11 cellular contexts compared by ENCODE assay signal in genomic region chr3:20930034-20930433, GRCh38.
DNase-seq lines count a peak whose midpoint lies in the region; ATAC-seq and TF ChIP-seq lines count a peak whose summit lies in the region.
"Had no signal": no experiment of that assay in that cellular context is flagged by ENCODE, and none has a peak within 500 bp of the region (broad histone marks: within the 10 kb centered on the region; RNA-seq: fewer than 3 reads in every experiment).

No MANE protein-coding gene starts in this region.

- H3K27me3 Mint-ChIP-seq in WTC11 (ENCODE audit: low read depth), result peaks cover 3% of the 10 kb centered on the region; the same call in 1 of the 2 replicates

- no peaks in the 10 kb centered on the region for H3K9me3 ChIP-seq in DOHH2 (ENCODE audit: control insufficient read depth, insufficient read depth, low read length)
- H3K9me3 ChIP-seq: adrenal gland, SJSA1 had no signal

- H3K27ac ChIP-seq in DOHH2 (ENCODE audit: low read depth, low read length), result no peak overlapping the region
- H3K27ac ChIP-seq: adrenal gland, SJSA1 had no signal

- no peaks in the 10 kb centered on the region for H3K27me3 ChIP-seq in DOHH2 (ENCODE audit: control insufficient read depth, low read length)
- H3K27me3 ChIP-seq: adrenal gland, SJSA1 had no signal

- CTCF ChIA-PET in WTC11 (lab: Charles Lee), result interaction anchor here (2.3 kb wide), 1 partner anchor 418 kb away, joined by 6 read pairs; no protein-coding TSS in a partner anchor

- H3K27ac Mint-ChIP-seq in WTC11, result no peak overlapping the region

- TF ChIP-seq CTCF in DOHH2 (IDR thresholded peaks at IDR 0.05; ENCODE audit: low read depth, low read length, poor library complexity, severe bottlenecking) (peak; percentile 34), WTC11 (IDR thresholded peaks at IDR 0.05) (peak; percentile 20; the same call in 1 of the 2 replicates)

- no peaks in the 10 kb centered on the region for H3K9me3 Mint-ChIP-seq in WTC11

- no peaks in the 10 kb centered on the region for H3K79me2 ChIP-seq in DOHH2 (ENCODE audit: control insufficient read depth, low read length)

- no peak overlapping the region for H3K4me3 Mint-ChIP-seq in WTC11

- H4K20me1 ChIP-seq in DOHH2 (ENCODE audit: control insufficient read depth, insufficient read depth, low read depth, low read length), result no peaks in the 10 kb centered on the region

- H3F3A ChIP-seq in DOHH2 (ENCODE audit: control insufficient read depth, insufficient read depth), result no peaks in the 10 kb centered on the region

- no peak overlapping the region for H3K4me2 ChIP-seq in DOHH2 (ENCODE audit: low read length)

- H3K4me1 ChIP-seq in DOHH2 (ENCODE audit: control insufficient read depth, low read length), result no peaks in the 10 kb centered on the region
- H3K4me1 ChIP-seq: adrenal gland, SJSA1 had no signal

- no peaks in the 10 kb centered on the region for H3K9me2 ChIP-seq in DOHH2 (replicated peaks; ENCODE audit: control insufficient read depth, low read length)

- no peaks in the 10 kb centered on the region for H3K36me3 Mint-ChIP-seq in WTC11

- H3K36me3 ChIP-seq in DOHH2 (ENCODE audit: control insufficient read depth, low read length), result no peaks in the 10 kb centered on the region
- H3K36me3 ChIP-seq: adrenal gland, SJSA1 had no signal

- H3K4me1 Mint-ChIP-seq in WTC11, result peaks cover 4% of the 10 kb centered on the region

- POLR2A ChIA-PET in WTC11 (lab: Charles Lee), result no interaction called here

- DNase-seq in HT1080 (ENCODE audit: low read depth) (peak; percentile 3), WTC11 (ENCODE audit: low spot score) (peak; percentile 33), left kidney (ENCODE audit: low read depth, low spot score) (peak; percentile 4), NCI-H2196 (lab: John Stamatoyannopoulos, UW; ENCODE audit: unreplicated experiment) (no peak), A172 (ENCODE audit: low spot score) (no peak)
- DNase-seq: stimulated activated CD4-positive, alpha-beta T cell treated with anti-CD3 and anti-CD28 coated beads, Interleukin-1b, Interleukin-23, amount 100 ng/mL, for 48 hours had no signal

- peak; percentile 81 for ATAC-seq in WTC11
- no peak for ATAC-seq in HG03457 (IDR thresholded peaks at IDR 0.05; ENCODE audit: unreplicated experiment)
- no peak for ATAC-seq in GM19452 (IDR thresholded peaks at IDR 0.05; ENCODE audit: unreplicated experiment)

- H3K4me3 ChIP-seq in DOHH2 (ENCODE audit: low read length), result no peak overlapping the region
- H3K4me3 ChIP-seq: adrenal gland, SJSA1 had no signal

TF ChIP-seq in WTC11, 78 proteins besides CTCF, POLR2A, EP300 and RAD21 (continues in another document):
- no peak for TF ChIP-seq PRDM15 (CRISPR knock-in tag; IDR thresholded peaks at IDR 0.05)
- TF ChIP-seq MLX (CRISPR knock-in tag; IDR thresholded peaks at IDR 0.05), result no peak
- no peak for TF ChIP-seq ERG (CRISPR knock-in tag; IDR thresholded peaks at IDR 0.05)
- TF ChIP-seq CREM (CRISPR knock-in tag; IDR thresholded peaks at IDR 0.05), result no peak
- no peak for TF ChIP-seq AR (CRISPR knock-in tag; IDR thresholded peaks at IDR 0.05)
- TF ChIP-seq E2F4 (CRISPR knock-in tag; IDR thresholded peaks at IDR 0.05; ENCODE audit: borderline replicate concordance, low read depth), result no peak
- TF ChIP-seq NFE2L1 (CRISPR knock-in tag; IDR thresholded peaks at IDR 0.05), result no peak
- TF ChIP-seq NR1H2 (CRISPR knock-in tag; IDR thresholded peaks at IDR 0.05), result no peak
- no peak for TF ChIP-seq RELA (CRISPR knock-in tag; IDR thresholded peaks at IDR 0.05; ENCODE audit: borderline replicate concordance)
- TF ChIP-seq IRF1 (CRISPR knock-in tag; IDR thresholded peaks at IDR 0.05), result no peak
- TF ChIP-seq SMAD3 (CRISPR knock-in tag; IDR thresholded peaks at IDR 0.05; ENCODE audit: borderline replicate concordance), result no peak

Comparison
In these comparisons a context has a peak if more than half of its experiments do, and no peak if none do; other contexts are left out.
1. DNase-seq: peak in HT1080 (single experiment), WTC11 (single experiment) and left kidney (single experiment); none in NCI-H2196 (single experiment) and A172 (single experiment).